ENCODE assay signal across 8 cellular contexts in the genomic region with DNA sequence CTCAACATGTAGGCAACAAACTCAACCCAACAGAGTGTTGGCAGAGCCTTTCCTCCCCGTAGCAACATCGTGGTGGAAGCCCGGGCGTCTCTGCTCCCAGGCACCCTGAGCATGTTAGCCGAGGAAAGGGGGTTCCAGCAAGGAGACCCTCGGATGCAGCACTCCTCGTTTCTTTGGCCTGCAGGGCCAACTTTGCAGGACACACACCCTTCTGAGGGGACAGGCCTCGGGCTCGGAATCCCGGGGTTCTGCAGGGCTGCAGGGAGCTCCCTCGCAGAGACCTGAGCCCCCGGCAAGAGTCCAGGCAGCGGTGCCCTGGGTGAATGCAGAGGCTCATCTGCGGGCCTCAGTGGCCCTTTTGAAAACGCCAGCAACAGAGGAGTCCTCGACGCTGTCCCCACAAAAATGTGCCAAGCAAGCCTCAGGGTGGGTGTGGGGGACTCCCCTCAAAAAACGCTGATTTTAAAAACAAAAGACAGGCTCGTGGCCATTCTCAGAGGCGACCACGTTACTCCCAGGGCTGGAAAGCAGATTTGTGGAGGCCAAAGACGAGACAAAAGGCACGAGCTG. TPM values are rescaled to one million over a fixed set of nuclear protein-coding genes. Genes with fewer than 3 reads are reported as not detected.
A peak's percentile ranks its signal among the peaks of the same experiment; 100 is the strongest.
DNase-seq lines count a peak whose midpoint lies in the region; ATAC-seq and TF ChIP-seq lines count a peak whose summit lies in the region.

No MANE protein-coding gene starts in this region.

- H3K4me1 Mint-ChIP-seq in endothelial cell (ENCODE audit: unreplicated experiment), result peaks cover 35% of the 10 kb centered on the region

- H3K4me1 ChIP-seq in RWPE2 (ENCODE audit: insufficient read depth, poor library complexity, severe bottlenecking) (no peaks in the 10 kb centered on the region), muscle layer of duodenum (ENCODE audit: control insufficient read depth in 1 of 2, insufficient read depth in 2 of 2, low read length in 2 of 2) (peaks cover 0 to 5% of the 10 kb centered on the region in 2 donors)

- H3K27me3 Mint-ChIP-seq in endothelial cell (ENCODE audit: unreplicated experiment), result peaks cover 12% of the 10 kb centered on the region

- peak overlapping the region; percentile 96 for H3K4me3 Mint-ChIP-seq in endothelial cell (ENCODE audit: unreplicated experiment)

- H3K9me3 Mint-ChIP-seq in endothelial cell (ENCODE audit: unreplicated experiment), result no peaks in the 10 kb centered on the region

- DNase-seq in Daoy (ENCODE audit: low read depth) (peak; percentile 7), RWPE2 (ENCODE audit: low spot score) (no peak), endothelial cell (ENCODE audit: low spot score) (no peak), SHP77 (lab: John Stamatoyannopoulos, UW) (no peak), NCI-H2171 (lab: John Stamatoyannopoulos, UW) (no peak), superior temporal gyrus (ENCODE audit: extremely low spot score) (no peak)

- H3K36me3 Mint-ChIP-seq in endothelial cell (ENCODE audit: low read depth, unreplicated experiment), result peaks cover 8% of the 10 kb centered on the region

- H3K27me3 ChIP-seq in RWPE2 (ENCODE audit: insufficient read depth, poor library complexity, severe bottlenecking) (peaks cover 7% of the 10 kb centered on the region), muscle layer of duodenum (ENCODE audit: low read depth, low read length) (no peaks in the 10 kb centered on the region)

- no peaks in the 10 kb centered on the region for H3K36me3 ChIP-seq in RWPE2 (ENCODE audit: low read depth)
- no peaks in the 10 kb centered on the region for H3K36me3 ChIP-seq in muscle layer of duodenum (ENCODE audit: control insufficient read depth in 1 of 2, insufficient read depth in 2 of 2, low read length in 2 of 2)

- ATAC-seq in RWPE2 (ENCODE audit: low read depth) (peak; percentile 25; the same call in 1 of the 3 replicates), GM19463 (IDR thresholded peaks at IDR 0.05; ENCODE audit: unreplicated experiment) (no peak)

- peak overlapping the region; percentile 64 for H3K27ac Mint-ChIP-seq in endothelial cell (ENCODE audit: unreplicated experiment)

- no peak for TF ChIP-seq CTCF in RWPE2 (IDR thresholded peaks at IDR 0.05; ENCODE audit: poor library complexity, severe bottlenecking)
- no peak for TF ChIP-seq CTCF in endothelial cell (IDR thresholded peaks at IDR 0.05; ENCODE audit: unreplicated experiment)

- H3K4me3 ChIP-seq in RWPE2 (ENCODE audit: severe bottlenecking) (peak overlapping the region; percentile 94), muscle layer of duodenum (ENCODE audit: low read depth in 1 of 2, low read length in 2 of 2) (peak overlapping the region; percentile 62 to 66)

- H3K9me3 ChIP-seq in RWPE2 (ENCODE audit: severe bottlenecking) (no peaks in the 10 kb centered on the region), muscle layer of duodenum (ENCODE audit: control insufficient read depth in 1 of 2, low read length in 2 of 2) (no peaks in the 10 kb centered on the region)

- no peak overlapping the region for H3K27ac ChIP-seq in RWPE2 (ENCODE audit: poor library complexity, severe bottlenecking)
- H3K27ac ChIP-seq in muscle layer of duodenum (ENCODE audit: low read length), result no peak overlapping the region

RNA-seq across cellular contexts. Expression of gene FAM171A1, which starts 1.4 kb away (rescaled TPM):
- total RNA-seq in Daoy (2014; rRNA removed; shearing (Covaris generic)), result 15.3 and 20.6 TPM in 2 replicates
- 113 TPM for total RNA-seq in endothelial cell (ENCODE audit: unreplicated experiment)
